Comparison of ENCODE assay signal across 19 cellular contexts in the genomic region with DNA sequence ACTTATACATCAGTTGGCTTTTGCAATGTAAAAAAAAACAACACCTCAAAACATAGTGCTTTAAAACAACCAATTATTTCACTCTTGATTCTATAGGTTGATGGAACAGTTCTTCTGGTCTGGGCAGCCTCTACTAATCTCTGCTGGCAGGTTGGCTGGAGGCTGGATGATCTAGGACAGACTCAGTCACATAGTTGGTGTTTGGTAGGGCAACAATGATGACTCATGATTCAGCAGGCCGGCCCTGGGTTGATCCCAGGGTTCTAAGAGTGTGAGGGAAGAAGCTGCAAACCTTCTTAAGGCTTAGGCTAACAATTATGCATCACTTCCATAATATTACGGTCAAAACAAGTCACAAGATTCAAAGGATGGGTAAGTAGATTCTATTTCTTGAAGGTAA.
DNase-seq lines count a peak whose midpoint lies in the region; ATAC-seq and TF ChIP-seq lines count a peak whose summit lies in the region.
"Had no signal": no experiment of that assay in that cellular context is flagged by ENCODE, and none has a peak within 500 bp of the region (broad histone marks: within the 10 kb centered on the region; RNA-seq: fewer than 3 reads in every experiment).

No MANE protein-coding gene starts in this region.

- no peak overlapping the region for H3K18ac ChIP-seq in mesenchymal stem cell (ENCODE audit: low read depth in 1 of 2, low read length in 2 of 2)

- no peak overlapping the region for H3K4ac ChIP-seq in mesenchymal stem cell (ENCODE audit: low read depth in 1 of 2, low read length in 2 of 2)

- no peak overlapping the region for H3K14ac ChIP-seq in mesenchymal stem cell (ENCODE audit: low read length in 2 of 2)

- no CpG with 5 or more reads among the region's 2 CpGs for WGBS in mesenchymal stem cell

- no peaks in the 10 kb centered on the region for H3K9me2 ChIP-seq in HCT116 (ENCODE audit: insufficient read depth)

- H3K9ac ChIP-seq in HCT116 (ENCODE audit: low read length) (no peak overlapping the region), mesenchymal stem cell (ENCODE audit: low read length) (no peak overlapping the region)

- H3K4me2 ChIP-seq in HCT116 (ENCODE audit: low read length) (peak overlapping the region; percentile 19; the same call in 1 of the 2 replicates), mesenchymal stem cell (ENCODE audit: low read length, poor library complexity, severe bottlenecking) (no peak overlapping the region)

- ATAC-seq in HCT116 (peak; percentile 59; the same call in 1 of the 2 replicates), foreskin keratinocyte (peak; percentile 29), GM19395 (IDR thresholded peaks at IDR 0.05; ENCODE audit: unreplicated experiment) (no peak)
- ATAC-seq: gastrocnemius medialis; naive thymus-derived CD4-positive, alpha-beta T cell; sciatic nerve had no signal

- no peaks in the 10 kb centered on the region for H3K9me3 ChIP-seq in HCT116 (ENCODE audit: control insufficient read depth in 1 of 2, insufficient read depth in 1 of 2, low read depth in 1 of 2, low read length in 2 of 2)
- H3K9me3 ChIP-seq in HAP-1: no peaks in the 10 kb centered on the region
- H3K9me3 ChIP-seq in mesenchymal stem cell (ENCODE audit: control insufficient read depth, low read length): peaks cover 12% of the 10 kb centered on the region
- H3K9me3 ChIP-seq: gastrocnemius medialis had no signal

- in situ Hi-C loops in HAP-1 (cut with MboI; ENCODE audit: low sequenced_read_pairs): no loop called here

- intact Hi-C loops in HCT116 (cut with micrococcal nuclease): no loop called here

- TF ChIP-seq CTCF in HCT116 (IDR thresholded peaks at IDR 0.05 in 2 of 3, conservative IDR thresholded peaks at IDR 0.05 in 1 of 3; ENCODE audit: borderline replicate concordance in 1 of 3, insufficient read depth in 1 of 3, low read depth in 2 of 3, low read length in 2 of 3): no peak
- TF ChIP-seq CTCF in foreskin keratinocyte (conservative IDR thresholded peaks at IDR 0.05): no peak
- TF ChIP-seq CTCF in coronary artery (IDR thresholded peaks at IDR 0.05): no peak

- no peaks in the 10 kb centered on the region for H4K20me1 ChIP-seq in HCT116 (ENCODE audit: insufficient read depth)

- no peak overlapping the region for H3K4me3 ChIP-seq in ACC112 (ENCODE audit: low read depth, low read length)
- H3K4me3 ChIP-seq in HCT116 (replicated peaks in 1 of 2; ENCODE audit: low read depth in 1 of 2, low read length in 2 of 2): no peak overlapping the region
- no peak overlapping the region for H3K4me3 ChIP-seq in coronary artery
- no peak overlapping the region for H3K4me3 ChIP-seq in HAP-1
- no peak overlapping the region for H3K4me3 ChIP-seq in mesenchymal stem cell (ENCODE audit: insufficient read depth in 1 of 2, low read depth in 1 of 2, low read length in 2 of 2)
- H3K4me3 ChIP-seq: cardiac muscle cell, gastrocnemius medialis had no signal

- POLR2A ChIA-PET in HCT116 (lab: Charles Lee): no interaction called here

- peak overlapping the region; percentile 55 for H3K27ac ChIP-seq in ACC112 (ENCODE audit: low read depth, low read length)
- H3K27ac ChIP-seq in HCT116 (ENCODE audit: low read depth, low read length): no peak overlapping the region
- no peak overlapping the region for H3K27ac ChIP-seq in foreskin keratinocyte
- H3K27ac ChIP-seq in coronary artery: no peak overlapping the region
- H3K27ac ChIP-seq in mesenchymal stem cell (ENCODE audit: low read length, poor library complexity, severe bottlenecking): no peak overlapping the region
- H3K27ac ChIP-seq: cardiac muscle cell, gastrocnemius medialis had no signal

- H2BK120ac ChIP-seq in mesenchymal stem cell (ENCODE audit: low read depth, low read length): no peak overlapping the region

- DNase-seq in HCT116 (ENCODE audit: low read depth, low spot score) (no peak), amniotic epithelial cell (ENCODE audit: low read depth) (peak; percentile 75), foreskin keratinocyte (peak in 1 of 2 donors; percentile 21), coronary artery (ENCODE audit: low spot score) (no peak), HAP-1 (ENCODE audit: low spot score in 2 of 2) (no peak), mesenchymal stem cell (no peak)
- DNase-seq: activated CD4-positive, alpha-beta T cell treated with anti-CD3 and anti-CD28 coated beads, Interleukin-2, amount 10 ng/mL, durations not matched to agents 24 days and 14 days; activated naive CD8-positive, alpha-beta T cell treated with anti-CD3 and anti-CD28 coated beads for 36 hours; CD4-positive, alpha-beta memory T cell; DMS153; gastrocnemius medialis; naive thymus-derived CD4-positive, alpha-beta T cell; NCI-H1417 treated with DMSO at 0.1 percent for 48 hours; NCI-H2107; NCI-H524 had no signal

- H2AK5ac ChIP-seq in mesenchymal stem cell (ENCODE audit: low read length, severe bottlenecking): no peak overlapping the region

- no peak overlapping the region for H2AFZ ChIP-seq in ACC112 (ENCODE audit: low read length, unreplicated experiment)
- H2AFZ ChIP-seq in HCT116 (ENCODE audit: low read depth, low read length, poor library complexity, severe bottlenecking): peak overlapping the region; percentile 82
- no peak overlapping the region for H2AFZ ChIP-seq in mesenchymal stem cell (ENCODE audit: low read depth, low read length)

- no peak overlapping the region for H4K8ac ChIP-seq in mesenchymal stem cell (ENCODE audit: low read length)

- BruUV-seq in HCT116 (replicated peaks; lab: Mats Ljungman, UMichigan): no TSS peak

- TF ChIP-seq POLR2A in HCT116 (IDR thresholded peaks at IDR 0.05; ENCODE audit: borderline replicate concordance, extremely low read depth, insufficient read depth, insufficient read length): no peak

- H3K4me1 ChIP-seq in ACC112 (ENCODE audit: control insufficient read depth, insufficient read depth, low read length, unreplicated experiment) (peaks cover 5% of the 10 kb centered on the region), HCT116 (ENCODE audit: control insufficient read depth in 1 of 2, insufficient read depth in 2 of 2, low read length in 2 of 2) (peaks cover 0 to 11% of the 10 kb centered on the region in 2 experiments; a peak in 2 of 4 replicates), foreskin keratinocyte (no peaks in the 10 kb centered on the region), HAP-1 (no peaks in the 10 kb centered on the region), mesenchymal stem cell (ENCODE audit: control insufficient read depth, insufficient read depth, low read depth, low read length) (no peaks in the 10 kb centered on the region)
- H3K4me1 ChIP-seq: gastrocnemius medialis had no signal

- H3K27me3 ChIP-seq in ACC112 (ENCODE audit: insufficient read depth, low read length) (no peaks in the 10 kb centered on the region), HCT116 (ENCODE audit: insufficient read depth, low read length) (no peaks in the 10 kb centered on the region), foreskin keratinocyte (no peaks in the 10 kb centered on the region), HAP-1 (ENCODE audit: low read depth) (no peaks in the 10 kb centered on the region), mesenchymal stem cell (ENCODE audit: control insufficient read depth in 1 of 2, insufficient read depth in 1 of 2, low read length in 2 of 2) (peaks cover 0 to 37% of the 10 kb centered on the region in 2 experiments)
- H3K27me3 ChIP-seq: cardiac muscle cell, gastrocnemius medialis had no signal

- no peaks in the 10 kb centered on the region for H3K79me1 ChIP-seq in mesenchymal stem cell (replicated peaks; ENCODE audit: low read length, poor library complexity, severe bottlenecking)

- TF ChIP-seq RAD21 in HCT116 (IDR thresholded peaks at IDR 0.05; ENCODE audit: low read depth): no peak

- no peak overlapping the region for H3K23ac ChIP-seq in mesenchymal stem cell (ENCODE audit: low read length in 2 of 2)

- H2BK12ac ChIP-seq in mesenchymal stem cell (ENCODE audit: low read length in 2 of 2): no peak overlapping the region

- H2BK5ac ChIP-seq in mesenchymal stem cell (ENCODE audit: low read depth, low read length, poor library complexity, severe bottlenecking): no peak overlapping the region

- H3K79me2 ChIP-seq in ACC112 (ENCODE audit: control insufficient read depth, insufficient read depth, low read length, unreplicated experiment): no peaks in the 10 kb centered on the region
- no peaks in the 10 kb centered on the region for H3K79me2 ChIP-seq in HCT116 (ENCODE audit: insufficient read depth, low read length)

- RAD21 ChIA-PET in HCT116 (lab: Charles Lee; ENCODE audit: low non-redundant PET in 1 of 2, low total read pairs in 2 of 2, uncharacterized antibody in 2 of 2, unreplicated experiment in 2 of 2): no interaction called here

- no peak overlapping the region for H4K91ac ChIP-seq in mesenchymal stem cell (ENCODE audit: low read length)

- H2BK15ac ChIP-seq in mesenchymal stem cell (ENCODE audit: low read depth, poor library complexity, severe bottlenecking): no peak overlapping the region

- H3K36me3 ChIP-seq in ACC112 (ENCODE audit: insufficient read depth, low read length) (no peaks in the 10 kb centered on the region), HCT116 (ENCODE audit: control insufficient read depth in 1 of 2, insufficient read depth in 2 of 2, low read length in 2 of 2) (no peaks in the 10 kb centered on the region), HAP-1 (replicated peaks) (no peaks in the 10 kb centered on the region; the same call in 1 of the 2 replicates), mesenchymal stem cell (ENCODE audit: control insufficient read depth in 1 of 2, insufficient read depth in 2 of 2, low read depth in 1 of 2, low read length in 2 of 2) (no peaks in the 10 kb centered on the region)
- H3K36me3 ChIP-seq: cardiac muscle cell, gastrocnemius medialis had no signal

- CTCF ChIA-PET in HCT116 (lab: Charles Lee): no interaction called here

TF ChIP-seq in HCT116, 20 proteins besides CTCF, POLR2A, EP300 and RAD21 (continues in another document):
- TF ChIP-seq FOSL1 (IDR thresholded peaks at IDR 0.05; ENCODE audit: low read depth) (0 out of 2 replicates have a peak, but pooled peaks have one; percentile 15), YY1 (IDR thresholded peaks at IDR 0.05; ENCODE audit: extremely low read depth, insufficient replicate concordance, low read depth, low read length) (no peak)
- TF ChIP-seq, protein P1, sequence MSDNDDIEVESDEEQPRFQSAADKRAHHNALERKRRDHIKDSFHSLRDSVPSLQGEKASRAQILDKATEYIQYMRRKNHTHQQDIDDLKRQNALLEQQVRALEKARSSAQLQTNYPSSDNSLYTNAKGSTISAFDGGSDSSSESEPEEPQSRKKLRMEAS (IDR thresholded peaks at IDR 0.05): no peak
